In the genomic region with DNA sequence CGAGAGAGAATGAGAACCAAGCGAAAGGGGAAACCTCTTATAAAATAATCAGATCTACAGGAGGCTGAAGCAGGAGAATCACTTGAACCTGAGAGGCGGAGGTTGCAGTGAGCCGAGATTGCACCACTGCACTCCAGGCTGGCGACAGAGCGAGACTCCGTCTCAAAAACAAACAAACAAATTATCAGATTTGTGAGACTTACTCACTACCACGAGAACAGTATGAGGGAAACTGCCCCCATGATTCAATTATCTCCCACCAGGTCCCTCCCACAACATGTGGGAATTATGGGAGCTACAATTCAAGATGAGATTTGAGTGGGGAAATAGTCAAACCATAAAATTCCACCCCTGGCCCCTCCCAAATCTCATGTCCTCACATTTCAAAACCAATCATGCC, we compare ENCODE assay signal across 3 cellular contexts. TPM values are rescaled to one million over a fixed set of nuclear protein-coding genes. Genes with fewer than 3 reads are reported as not detected.
"Had no signal": no experiment of that assay in that cellular context is flagged by ENCODE, and none has a peak within 500 bp of the region (broad histone marks: within the 10 kb centered on the region; RNA-seq: fewer than 3 reads in every experiment).

No MANE protein-coding gene starts in this region.

RNA-seq across cellular contexts. Expression of a gene that starts 57.8 kb away (rescaled TPM):
- total RNA-seq: HT-29, HT1080, IMR-90 had no signal
- polyA plus RNA-seq: IMR-90 had no signal
